In genomic region chr19:38223617-38224013, GRCh38 we compare ENCODE assay signal across 9 cellular contexts. TPM values are rescaled to one million over a fixed set of nuclear protein-coding genes. Genes with fewer than 3 reads are reported as not detected.
A peak's percentile ranks its signal among the peaks of the same experiment; 100 is the strongest.
DNase-seq lines count a peak whose midpoint lies in the region; ATAC-seq, FAIRE-seq and TF ChIP-seq lines count a peak whose summit lies in the region.
"Had no signal": no experiment of that assay in that cellular context is flagged by ENCODE, and none has a peak within 500 bp of the region (broad histone marks: within the 10 kb centered on the region; RNA-seq: fewer than 3 reads in every experiment).

No MANE protein-coding gene starts in this region.

- no peak overlapping the region for H4K5ac ChIP-seq in H9 (ENCODE audit: insufficient read length, low read depth, low read length)

- H2BK120ac ChIP-seq in H9 (ENCODE audit: low read depth, low read length, poor library complexity, severe bottlenecking) = no peak overlapping the region

- peak overlapping the region; percentile 84 to 86 for H3K4me3 Mint-ChIP-seq in H9
- peak overlapping the region; percentile 82 for H3K4me3 Mint-ChIP-seq in memory B cell

- H2BK15ac ChIP-seq in H9 (ENCODE audit: low read depth, low read length) = no peak overlapping the region

- peak overlapping the region; percentile 80 for H3K4me2 ChIP-seq in A549
- H3K4me2 ChIP-seq in H9 (ENCODE audit: insufficient read depth, insufficient read length, low read length) = peak overlapping the region; percentile 57

- FAIRE-seq in A549 (lab: Jason Lieb, UNC) (no peak), RCC 7860 (lab: Jason Lieb, UNC) (no peak), GM19239 (lab: Jason Lieb, UNC) (no peak)

- POLR2A ChIA-PET in A549 (lab: Yijun Ruan, JAX) = no interaction called here

- no peak overlapping the region for H2BK12ac ChIP-seq in H9 (ENCODE audit: insufficient read length, low read depth, low read length)

- no peak overlapping the region for H3T11ph ChIP-seq in H9 (ENCODE audit: low read length)

- no peak overlapping the region for H3K9ac ChIP-seq in H9 (ENCODE audit: extremely low read depth, insufficient read length, low read length)

- TF ChIP-seq EP300 in A549 (IDR thresholded peaks at IDR 0.05) = no peak

- H3K27ac Mint-ChIP-seq in H9 (no peak overlapping the region; a peak in 1 of 7 replicates), memory B cell (no peak overlapping the region)

- H3K9me3 Mint-ChIP-seq in H9 (no peaks in the 10 kb centered on the region; a peak in 1 of 5 replicates), memory B cell (no peaks in the 10 kb centered on the region)

- in situ Hi-C loops in astrocyte of the cerebellum (cut with HindIII; ENCODE audit: low sequenced_read_pairs) = no loop called here

- H3K9me3 ChIP-seq in A549 = no peaks in the 10 kb centered on the region
- no peaks in the 10 kb centered on the region for H3K9me3 ChIP-seq in H9 (ENCODE audit: control insufficient read depth, low read depth, low read length)

- H3K4me3 ChIP-seq in A549 = peak overlapping the region; percentile 48
- H3K4me3 ChIP-seq in astrocyte of the cerebellum (ENCODE audit: low read depth, low read length) = peak overlapping the region; percentile 63

- no peak overlapping the region for H2AK5ac ChIP-seq in H9 (ENCODE audit: insufficient read length, low read length)

- no peak overlapping the region for H3K14ac ChIP-seq in H9 (ENCODE audit: insufficient read depth, low read length)

- H3K23ac ChIP-seq in H9 (ENCODE audit: insufficient read length, low read depth, low read length) = no peak overlapping the region

- H3K4me1 ChIP-seq in A549 (peaks cover 17% of the 10 kb centered on the region), H9 (ENCODE audit: insufficient read depth, low read length) (0 out of 2 replicates have a peak, but pooled peaks cover 2% of the 10 kb centered on the region)

- no peak overlapping the region for H3K4ac ChIP-seq in H9 (ENCODE audit: low read depth, low read length)

- peaks cover 2% of the 10 kb centered on the region for H4K20me1 ChIP-seq in H9 (ENCODE audit: control insufficient read depth, insufficient read depth, insufficient read length)

- no peaks in the 10 kb centered on the region for H3K27me3 ChIP-seq in H9 (ENCODE audit: insufficient read depth, low read length)

- H2BK20ac ChIP-seq in H9 (ENCODE audit: low read depth, low read length, poor library complexity, severe bottlenecking) = no peak overlapping the region

- TF ChIP-seq RAD21 in A549 (conservative IDR thresholded peaks at IDR 0.05 in 1 of 2, IDR thresholded peaks at IDR 0.05 in 1 of 2) = no peak

- TF ChIP-seq CTCF in A549 (IDR thresholded peaks at IDR 0.05) (no peak), H9 (conservative IDR thresholded peaks at IDR 0.05) (no peak), astrocyte of the cerebellum (IDR thresholded peaks at IDR 0.05; ENCODE audit: low read depth, low read length, missing control alignments) (no peak)

- peaks cover 7 to 16% (median 11%) of the 10 kb centered on the region in 3 experiments for H3K36me3 Mint-ChIP-seq in H9 (ENCODE audit: insufficient read depth in 1 of 3, low read depth in 3 of 3)
- peaks cover 1% of the 10 kb centered on the region for H3K36me3 Mint-ChIP-seq in memory B cell

- no peaks in the 10 kb centered on the region for H3K79me1 ChIP-seq in H9 (ENCODE audit: insufficient read depth, low read depth, low read length, poor library complexity, severe bottlenecking)

- CTCF ChIA-PET in A549 (lab: Yijun Ruan, JAX) = no interaction called here

- peaks cover 23 to 36% of the 10 kb centered on the region in 2 experiments for H3K4me1 Mint-ChIP-seq in H9
- H3K4me1 Mint-ChIP-seq in memory B cell = peaks cover 26% of the 10 kb centered on the region

- H3K27me3 Mint-ChIP-seq in H9 (ENCODE audit: low read depth) = peaks cover 20% of the 10 kb centered on the region
- H3K27me3 Mint-ChIP-seq in memory B cell = peaks cover 43% of the 10 kb centered on the region

- H3K56ac ChIP-seq in H9 (ENCODE audit: insufficient read length, low read depth, low read length) = no peak overlapping the region

- no peak overlapping the region for H2AFZ ChIP-seq in H9 (ENCODE audit: low read length)

- no peak for TF ChIP-seq POLR2A in A549 (IDR thresholded peaks at IDR 0.05; ENCODE audit: low read length)

- ATAC-seq in A549 (no peak; a peak in 1 of 6 replicates), memory B cell (ENCODE audit: low read depth) (no peak), GM19395 (IDR thresholded peaks at IDR 0.05; ENCODE audit: unreplicated experiment) (no peak)

- no peaks in the 10 kb centered on the region for H3K79me2 ChIP-seq in H9 (ENCODE audit: insufficient read depth, low read length)

- WGBS in A549 (ENCODE audit: missing lambda C conversion rate) = 10% methylated on average over 13 of the region's 13 CpGs
- no CpG with 5 or more reads among the region's 13 CpGs for whole genome bisulfite sequencing in H9 (ENCODE audit: extremely low coverage, insufficient read length, low lambda C conversion rate)

- H4K91ac ChIP-seq in H9 (ENCODE audit: insufficient read length, low read depth, low read length) = no peak overlapping the region

- H2BK5ac ChIP-seq in H9 (ENCODE audit: insufficient read length, low read length) = no peak overlapping the region

- H3K23me2 ChIP-seq in H9 (ENCODE audit: insufficient read length, low read depth, low read length, poor library complexity, severe bottlenecking) = peaks cover 5% of the 10 kb centered on the region

- no peak overlapping the region for H4K8ac ChIP-seq in H9 (replicated peaks; ENCODE audit: insufficient read length, low read depth, low read length)

- no peak overlapping the region for H3K18ac ChIP-seq in H9 (ENCODE audit: insufficient read length, low read depth, low read length)

- DNase-seq in A549 (ENCODE audit: low read depth in 1 of 2, low spot score in 1 of 2) (no peak), H9 (no peak), astrocyte of the cerebellum (ENCODE audit: low read depth) (no peak), memory B cell (ENCODE audit: low spot score in 2 of 2) (no peak), RCC 7860 (ENCODE audit: low spot score) (no peak), GM19239 (ENCODE audit: insufficient read length, low spot score) (no peak), amniotic stem cell (lab: John Stamatoyannopoulos, UW) (no peak)
- DNase-seq: GF-D8 had no signal

- peak overlapping the region; percentile 33 to 80 for H3K27ac ChIP-seq in A549
- no peak overlapping the region for H3K27ac ChIP-seq in H9 (ENCODE audit: insufficient read length, low read depth, low read length)

TF ChIP-seq in A549, 52 proteins besides CTCF, POLR2A, EP300 and RAD21 (continues in another document):
- TF ChIP-seq CBX2 (IDR thresholded peaks at IDR 0.05; ENCODE audit: borderline replicate concordance, low read depth) (no peak), HES2 (IDR thresholded peaks at IDR 0.05) (no peak), SREBF2 (IDR thresholded peaks at IDR 0.05) (no peak), HOXB13 (CRISPR knock-in tag; IDR thresholded peaks at IDR 0.05; ENCODE audit: low read depth) (no peak), HOXA7 (CRISPR knock-in tag; IDR thresholded peaks at IDR 0.05) (no peak), POLR2AphosphoS2 (conservative IDR thresholded peaks at IDR 0.05; ENCODE audit: low read length) (no peak), ZC3H11A (IDR thresholded peaks at IDR 0.05) (no peak), EHF (CRISPR knock-in tag; IDR thresholded peaks at IDR 0.05) (no peak), CEBPB (IDR thresholded peaks at IDR 0.05) (no peak), TP53 (CRISPR knock-in tag; IDR thresholded peaks at IDR 0.05) (no peak), JUN (IDR thresholded peaks at IDR 0.05) (no peak), FOXS1 (CRISPR knock-in tag; IDR thresholded peaks at IDR 0.05) (no peak), ZFP36 (IDR thresholded peaks at IDR 0.05; ENCODE audit: borderline replicate concordance, partially characterized antibody) (no peak), USF2 (IDR thresholded peaks at IDR 0.05) (no peak), E2F6 (IDR thresholded peaks at IDR 0.05; ENCODE audit: borderline replicate concordance, low read depth) (no peak), KDM1A (IDR thresholded peaks at IDR 0.05; ENCODE audit: low read depth) (no peak)

RNA-seq across cellular contexts. Expression of gene DPF1, which starts 0.4 kb away (rescaled TPM):
- polyA plus RNA-seq in A549 (2011; rRNA removed) (1.3 and 2.1 TPM in 2 replicates), A549 (2017; fragmentation: RNase III; extraction: RNeasy Plus Mini Kit Qiagen cat#74134 plus additional on column Dnase treatment) (4.4 to 6.8 TPM (median 5.3 TPM) in 3 replicates)
- polyA plus RNA-seq in A549 (2012; cell fraction: cytosol; rRNA removed) = 5.0 and 5.1 TPM in 2 replicates
- 11.4 and 12.1 TPM in 2 replicates for polyA plus RNA-seq in A549 (2012; cell fraction: nucleus; rRNA removed)
- 1.6 and 2.8 TPM in 2 replicates for polyA minus RNA-seq in A549 (2011; rRNA and poly(A)+ RNA removed)
- total RNA-seq in H9 (2021) = 12.0 and 13.1 TPM in 2 replicates

RNA-seq across cellular contexts. Expression of gene PPP1R14A, which starts 32.6 kb away (rescaled TPM):
- polyA plus RNA-seq in A549 (2011; rRNA removed) = 14.6 and 30.5 TPM in 2 replicates
- polyA plus RNA-seq in A549 (2012; cell fraction: cytosol; rRNA removed) = 281 and 324 TPM in 2 replicates
- 99.6 and 180 TPM in 2 replicates for polyA plus RNA-seq in A549 (2012; cell fraction: nucleus; rRNA removed)
- 88.6 to 99.6 TPM (median 99.5 TPM) in 3 replicates for polyA plus RNA-seq in A549 (2017; fragmentation: RNase III; extraction: RNeasy Plus Mini Kit Qiagen cat#74134 plus additional on column Dnase treatment)
- polyA minus RNA-seq in A549 (2011; rRNA and poly(A)+ RNA removed) = 2.9 and 3.1 TPM in 2 replicates
- total RNA-seq in H9 (2021) = 18.3 and 19.6 TPM in 2 replicates

RNA-seq across cellular contexts. Expression of gene SPINT2, which starts 40.8 kb away (rescaled TPM):
- polyA plus RNA-seq in A549 (2011; rRNA removed) (343 and 425 TPM in 2 replicates), A549 (2017; fragmentation: RNase III; extraction: RNeasy Plus Mini Kit Qiagen cat#74134 plus additional on column Dnase treatment) (244 to 296 TPM (median 291 TPM) in 3 replicates)
- 347 and 383 TPM in 2 replicates for polyA plus RNA-seq in A549 (2012; cell fraction: cytosol; rRNA removed)
- 348 and 443 TPM in 2 replicates for polyA plus RNA-seq in A549 (2012; cell fraction: nucleus; rRNA removed)
- 154 and 156 TPM in 2 replicates for polyA minus RNA-seq in A549 (2011; rRNA and poly(A)+ RNA removed)
- total RNA-seq in H9 (2021) = 283 and 287 TPM in 2 replicates
